11 cellular contexts compared by ENCODE assay signal in genomic region chr5:5414999-5415398, GRCh38.
"Had no signal": no experiment of that assay in that cellular context is flagged by ENCODE, and none has a peak within 500 bp of the region (broad histone marks: within the 10 kb centered on the region; RNA-seq: fewer than 3 reads in every experiment).

No MANE protein-coding gene starts in this region.

- H3K4me1 ChIP-seq: HAP-1 had no signal

- H3K4me3 ChIP-seq: GM23248, GM23338, HAP-1 had no signal

- ATAC-seq: GM23338, HCT116 had no signal

- H2AFZ ChIP-seq: GM23248, GM23338 had no signal

- DNase-seq: GM23248, GOT3, H7, H9, HCEC 1CT, HFFc6 had no signal

- H3K4me2 ChIP-seq: GM23338 had no signal

- H3K9ac ChIP-seq: GM23248 had no signal

- FAIRE-seq: H1, H54 had no signal

- H3K9me3 ChIP-seq: HAP-1 had no signal

- H3K36me3 ChIP-seq: HAP-1 had no signal

- H3K27ac ChIP-seq: GM23248 had no signal
